In the genomic region with DNA sequence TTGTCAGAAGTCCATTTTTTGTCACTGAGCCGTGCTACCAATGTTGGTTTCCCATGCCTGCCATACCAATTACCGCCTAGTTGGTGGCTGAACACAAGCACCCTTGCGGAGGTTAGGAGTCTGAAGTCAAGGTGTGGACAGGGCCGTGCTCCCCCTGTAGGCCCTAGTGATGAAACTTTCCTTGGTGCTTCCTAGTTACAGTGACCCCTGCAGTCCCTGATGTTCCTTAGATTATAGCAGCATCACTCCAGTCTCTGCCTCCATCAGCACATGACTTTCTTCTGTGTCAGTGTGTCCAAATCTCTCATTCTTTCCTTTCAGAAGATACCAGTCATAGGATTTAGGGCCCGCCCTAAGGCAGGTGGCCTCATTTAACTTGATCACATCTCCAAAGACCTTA, we compare ENCODE assay signal across 1 cellular context.
TF ChIP-seq lines count a peak whose summit lies in the region.

No MANE protein-coding gene starts in this region.

TF ChIP-seq in H1, 55 proteins besides CTCF, POLR2A, EP300 and RAD21 (continued from another document):
- TF ChIP-seq, protein P1, sequence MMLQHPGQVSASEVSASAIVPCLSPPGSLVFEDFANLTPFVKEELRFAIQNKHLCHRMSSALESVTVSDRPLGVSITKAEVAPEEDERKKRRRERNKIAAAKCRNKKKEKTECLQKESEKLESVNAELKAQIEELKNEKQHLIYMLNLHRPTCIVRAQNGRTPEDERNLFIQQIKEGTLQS (IDR thresholded peaks at IDR 0.05; ENCODE audit: insufficient read depth, low read depth, low read length) = 0 out of 2 replicates have a peak, but pooled peaks have one; percentile 38
- TF ChIP-seq SRF (IDR thresholded peaks at IDR 0.05; ENCODE audit: low read depth, low read length) (no peak), POU5F1 (IDR thresholded peaks at IDR 0.05; ENCODE audit: low read depth, low read length) (no peak), TAF7 (optimal IDR thresholded peaks at IDR 0.05; ENCODE audit: borderline replicate concordance, low read depth, low read length) (peak; percentile 66), POLR2AphosphoS5 (IDR thresholded peaks at IDR 0.05; ENCODE audit: low read depth, low read length) (no peak), CEBPB (IDR thresholded peaks at IDR 0.05; ENCODE audit: low read depth, low read length) (0 out of 2 replicates have a peak, but pooled peaks have one; percentile 41), TEAD4 (IDR thresholded peaks at IDR 0.05; ENCODE audit: low read depth, low read length) (no peak)
